In genomic region chr1:229409616-229410369, GRCh38 we compare ENCODE assay signal across 13 cellular contexts. TPM values are rescaled to one million over a fixed set of nuclear protein-coding genes. Genes with fewer than 3 reads are reported as not detected.
DNase-seq lines count a peak whose midpoint lies in the region; ATAC-seq and TF ChIP-seq lines count a peak whose summit lies in the region.
"Had no signal": no experiment of that assay in that cellular context is flagged by ENCODE, and none has a peak within 500 bp of the region (broad histone marks: within the 10 kb centered on the region; RNA-seq: fewer than 3 reads in every experiment).

No MANE protein-coding gene starts in this region.

- H3K27ac ChIP-seq in hepatocyte, result no peak overlapping the region
- H3K27ac ChIP-seq in effector memory CD4-positive, alpha-beta T cell (ENCODE audit: insufficient read depth, low read length, poor library complexity, severe bottlenecking), result no peak overlapping the region

- H3K27me3 Mint-ChIP-seq in T-helper 2 cell treated with Interferon-gamma antibody and Interleukin-4, amounts not matched to agents 5 μg/mL and 100 μg/mL, for 36 hours (ENCODE audit: low read depth), result peaks cover 75% of the 10 kb centered on the region

- no peaks in the 10 kb centered on the region for H3K9me3 Mint-ChIP-seq in T-helper 2 cell treated with Interferon-gamma antibody and Interleukin-4, amounts not matched to agents 5 μg/mL and 100 μg/mL, for 36 hours

- H3K79me2 ChIP-seq in hepatocyte, result no peaks in the 10 kb centered on the region

- peaks cover 12% of the 10 kb centered on the region for H3K4me1 Mint-ChIP-seq in T-helper 2 cell treated with Interferon-gamma antibody and Interleukin-4, amounts not matched to agents 5 μg/mL and 100 μg/mL, for 36 hours (ENCODE audit: low read depth)

- H3K4me2 ChIP-seq in hepatocyte (peak overlapping the region; percentile 44), skeletal muscle satellite cell (ENCODE audit: low read length) (peak overlapping the region; percentile 68)

- H3K4me1 ChIP-seq in hepatocyte (ENCODE audit: insufficient read depth) (peaks cover 34% of the 10 kb centered on the region), skeletal muscle satellite cell (ENCODE audit: control insufficient read depth, insufficient read depth, low read length) (peaks cover 29% of the 10 kb centered on the region)
- H3K4me1 ChIP-seq in effector memory CD4-positive, alpha-beta T cell (ENCODE audit: control insufficient read depth, insufficient read depth, low read length, poor library complexity, severe bottlenecking), result peaks cover 11% of the 10 kb centered on the region
- H3K4me1 ChIP-seq: HAP-1 had no signal

- no peaks in the 10 kb centered on the region for H3K9me2 ChIP-seq in hepatocyte (replicated peaks; ENCODE audit: insufficient read depth)

- H3K36me3 ChIP-seq in hepatocyte (replicated peaks; ENCODE audit: insufficient read depth, low read depth), result no peaks in the 10 kb centered on the region
- H3K36me3 ChIP-seq in skeletal muscle satellite cell (ENCODE audit: insufficient read depth, low read length), result no peaks in the 10 kb centered on the region
- no peaks in the 10 kb centered on the region for H3K36me3 ChIP-seq in effector memory CD4-positive, alpha-beta T cell (ENCODE audit: control insufficient read depth, insufficient read depth, low read length)
- H3K36me3 ChIP-seq: esophagus muscularis mucosa, HAP-1 had no signal

- DNase-seq in T-helper 2 cell treated with Interferon-gamma antibody and Interleukin-4, amounts not matched to agents 5 μg/mL and 100 μg/mL, for 36 hours (ENCODE audit: low spot score), result no peak
- DNase-seq in T-helper 2 cell (no peak), NCI-H1092 treated with DMSO at 0.1 percent for 48 hours (lab: John Stamatoyannopoulos, UW) (peak; percentile 76), hepatocyte (ENCODE audit: low spot score) (peak; percentile 50), NCI-H526 (lab: John Stamatoyannopoulos, UW) (no peak)
- DNase-seq in effector memory CD4-positive, alpha-beta T cell, result no peak
- DNase-seq: activated naive CD4-positive, alpha-beta T cell treated with Interleukin-2 at 50 U/mL for 16 hours; mesenchymal stem cell; stimulated activated naive CD4-positive, alpha-beta T cell treated with Interleukin-2 at 50 U/mL for 16 hours had no signal

- ATAC-seq in GM18868 (IDR thresholded peaks at IDR 0.05; ENCODE audit: unreplicated experiment), result no peak

- H3K27ac Mint-ChIP-seq in T-helper 2 cell treated with Interferon-gamma antibody and Interleukin-4, amounts not matched to agents 5 μg/mL and 100 μg/mL, for 36 hours, result no peak overlapping the region

- H3K9me3 ChIP-seq in hepatocyte (ENCODE audit: low read depth), result no peaks in the 10 kb centered on the region
- H3K9me3 ChIP-seq in skeletal muscle satellite cell (replicated peaks; ENCODE audit: low read length), result no peaks in the 10 kb centered on the region
- H3K9me3 ChIP-seq in effector memory CD4-positive, alpha-beta T cell (ENCODE audit: control insufficient read depth, low read length), result no peaks in the 10 kb centered on the region
- H3K9me3 ChIP-seq: esophagus muscularis mucosa, HAP-1 had no signal

- H2AFZ ChIP-seq in hepatocyte, result no peak overlapping the region

- H3K27me3 ChIP-seq in hepatocyte (peaks cover 19% of the 10 kb centered on the region), skeletal muscle satellite cell (ENCODE audit: control insufficient read depth, insufficient read depth, low read length) (peaks cover 14% of the 10 kb centered on the region)
- H3K27me3 ChIP-seq in effector memory CD4-positive, alpha-beta T cell (replicated peaks; ENCODE audit: control insufficient read depth, insufficient read depth, low read length, poor library complexity, severe bottlenecking), result peaks cover 24% of the 10 kb centered on the region

- H3K4me3 Mint-ChIP-seq in T-helper 2 cell treated with Interferon-gamma antibody and Interleukin-4, amounts not matched to agents 5 μg/mL and 100 μg/mL, for 36 hours, result peak overlapping the region; percentile 55

- no peaks in the 10 kb centered on the region for H4K20me1 ChIP-seq in hepatocyte (ENCODE audit: insufficient read depth, poor library complexity, severe bottlenecking)

- H3K4me3 ChIP-seq in hepatocyte (no peak overlapping the region), skeletal muscle satellite cell (ENCODE audit: low read length) (no peak overlapping the region)
- no peak overlapping the region for H3K4me3 ChIP-seq in effector memory CD4-positive, alpha-beta T cell (ENCODE audit: insufficient read depth, low read depth, low read length, poor library complexity, severe bottlenecking)
- H3K4me3 ChIP-seq: esophagus muscularis mucosa, HAP-1 had no signal

- WGBS in hepatocyte (ENCODE audit: low lambda C conversion rate, missing lambda C conversion rate), result 61% methylated on average over 17 of the region's 18 CpGs

- no peak for TF ChIP-seq CTCF in hepatocyte (IDR thresholded peaks at IDR 0.05; ENCODE audit: poor library complexity)

- no peak overlapping the region for H3K9ac ChIP-seq in skeletal muscle satellite cell (ENCODE audit: low read depth, low read length)

- H3K36me3 Mint-ChIP-seq in T-helper 2 cell treated with Interferon-gamma antibody and Interleukin-4, amounts not matched to agents 5 μg/mL and 100 μg/mL, for 36 hours (ENCODE audit: low read depth), result no peaks in the 10 kb centered on the region

RNA-seq across cellular contexts. Expression of gene ACTA1, which starts 24.1 kb away (rescaled TPM):
- 0.12 and 0.33 TPM in 2 replicates for total RNA-seq in hepatocyte
- polyA plus RNA-seq in hepatocyte, result 0.28 and 1.0 TPM in 2 replicates
- 12.2 TPM in 1 of 2 replicates, not detected in the other for total RNA-seq in skeletal muscle satellite cell (2012; rRNA removed)

Comparison
In these comparisons a context has a peak if more than half of its experiments do, and no peak if none do; other contexts are left out.
1. DNase-seq: peak in NCI-H1092 treated with DMSO at 0.1 percent for 48 hours (single experiment) and hepatocyte (single experiment); none in T-helper 2 cell treated with Interferon-gamma antibody and Interleukin-4, amounts not matched to agents 5 μg/mL and 100 μg/mL, for 36 hours (single experiment), T-helper 2 cell (0 of 5), effector memory CD4-positive, alpha-beta T cell (0 of 3) and NCI-H526 (0 of 2).